In the genomic region with DNA sequence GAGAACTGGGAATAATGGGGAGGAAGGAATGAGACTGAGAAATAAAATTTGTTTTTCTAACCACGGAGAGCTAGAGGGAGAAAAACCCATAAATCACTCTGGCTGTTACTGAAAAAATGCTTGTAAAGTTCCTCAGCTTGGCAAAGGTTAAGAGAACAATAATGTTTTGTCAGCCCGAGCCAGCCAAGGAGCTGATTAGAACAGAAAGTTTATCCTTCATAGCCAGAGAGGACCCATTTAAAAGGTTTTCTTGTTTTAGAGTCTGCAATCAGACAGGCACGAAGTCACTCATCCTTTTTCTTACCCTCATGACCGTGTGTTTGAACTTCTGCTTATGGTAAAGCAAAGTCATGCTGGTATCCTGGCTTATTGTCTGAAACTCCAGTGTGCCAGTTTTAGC, we compare ENCODE assay signal across 20 cellular contexts. TPM values are rescaled to one million over a fixed set of nuclear protein-coding genes. Genes with fewer than 3 reads are reported as not detected.
DNase-seq lines count a peak whose midpoint lies in the region; TF ChIP-seq lines count a peak whose summit lies in the region.
"Had no signal": no experiment of that assay in that cellular context is flagged by ENCODE, and none has a peak within 500 bp of the region (broad histone marks: within the 10 kb centered on the region; RNA-seq: fewer than 3 reads in every experiment).

No MANE protein-coding gene starts in this region.

- H3K9me3 ChIP-seq in OCI-LY3 (ENCODE audit: insufficient read depth, low read length): no peaks in the 10 kb centered on the region
- H3K9me3 ChIP-seq: heart left ventricle, right lobe of liver had no signal

- no peaks in the 10 kb centered on the region for H3K36me3 ChIP-seq in H7 (replicated peaks; ENCODE audit: control insufficient read depth, insufficient read depth, low read length)
- H3K36me3 ChIP-seq in OCI-LY3 (replicated peaks; ENCODE audit: low read depth, low read length): no peaks in the 10 kb centered on the region
- H3K36me3 ChIP-seq: brain microvascular endothelial cell, heart left ventricle, right lobe of liver had no signal

- no peak for TF ChIP-seq CTCF in OCI-LY3 (IDR thresholded peaks at IDR 0.05; ENCODE audit: low read depth, low read length)
- no peak for TF ChIP-seq CTCF in fibroblast of villous mesenchyme (IDR thresholded peaks at IDR 0.05; ENCODE audit: insufficient read depth, low read depth, low read length)
- no peak for TF ChIP-seq CTCF in GM10266 (IDR thresholded peaks at IDR 0.05; ENCODE audit: control insufficient read depth, insufficient read depth, low read depth, missing control alignments)

- H3K36me3 Mint-ChIP-seq in activated naive CD4-positive, alpha-beta T cell treated with anti-CD3 and anti-CD28 coated beads, Interleukin-2, amount 10 ng/mL, durations not matched to agents 7 days and 5 days: no peaks in the 10 kb centered on the region
- H3K36me3 Mint-ChIP-seq: naive B cell had no signal

- H3K4me1 ChIP-seq in OCI-LY3 (ENCODE audit: low read length): no peaks in the 10 kb centered on the region
- H3K4me1 ChIP-seq: heart left ventricle, right lobe of liver had no signal

- H3K27me3 Mint-ChIP-seq in activated naive CD4-positive, alpha-beta T cell treated with anti-CD3 and anti-CD28 coated beads, Interleukin-2, amount 10 ng/mL, durations not matched to agents 7 days and 5 days: no peaks in the 10 kb centered on the region

- H3K4me2 ChIP-seq in OCI-LY3 (ENCODE audit: low read length): no peak overlapping the region

- no peaks in the 10 kb centered on the region for H3K27me3 ChIP-seq in H7 (ENCODE audit: control insufficient read depth, insufficient read depth, low read length)
- 0 out of 2 replicates have a peak, but pooled peaks cover 2% of the 10 kb centered on the region for H3K27me3 ChIP-seq in OCI-LY3 (ENCODE audit: low read depth, low read length)
- H3K27me3 ChIP-seq: brain microvascular endothelial cell, heart left ventricle, right lobe of liver had no signal

- H2AFZ ChIP-seq in OCI-LY3 (ENCODE audit: low read depth, low read length): 0 out of 2 replicates have a peak overlapping the region, but pooled peaks have one; percentile 41

- no peaks in the 10 kb centered on the region for H3K4me1 Mint-ChIP-seq in activated naive CD4-positive, alpha-beta T cell treated with anti-CD3 and anti-CD28 coated beads, Interleukin-2, amount 10 ng/mL, durations not matched to agents 7 days and 5 days
- H3K4me1 Mint-ChIP-seq: activated CD4-positive, alpha-beta memory T cell treated with anti-CD3 and anti-CD28 coated beads, Interleukin-2, amount 10 ng/mL, durations not matched to agents 7 days and 5 days; naive B cell had no signal

- H3K79me2 ChIP-seq in OCI-LY3 (ENCODE audit: low read length): no peaks in the 10 kb centered on the region

- no peak overlapping the region for H3K4me3 Mint-ChIP-seq in activated naive CD4-positive, alpha-beta T cell treated with anti-CD3 and anti-CD28 coated beads, Interleukin-2, amount 10 ng/mL, durations not matched to agents 7 days and 5 days
- H3K4me3 Mint-ChIP-seq: activated CD4-positive, alpha-beta memory T cell treated with anti-CD3 and anti-CD28 coated beads, Interleukin-2, amount 10 ng/mL, durations not matched to agents 7 days and 5 days; CD4-positive, alpha-beta T cell; effector memory CD8-positive, alpha-beta T cell; naive B cell; stimulated activated naive CD8-positive, alpha-beta T cell treated with anti-CD3 and anti-CD28 coated beads, Interleukin-15, Interleukin-2, amounts not matched to agents 100 ng/mL and 50 ng/mL, for 24 hours had no signal

- H3K4me3 ChIP-seq in H7 (ENCODE audit: insufficient read depth, low read depth, low read length) (no peak overlapping the region), OCI-LY3 (ENCODE audit: low read length) (no peak overlapping the region), fibroblast of villous mesenchyme (ENCODE audit: low read depth, low read length) (no peak overlapping the region)
- H3K4me3 ChIP-seq: heart left ventricle, right lobe of liver had no signal

- H3K9me3 Mint-ChIP-seq in activated naive CD4-positive, alpha-beta T cell treated with anti-CD3 and anti-CD28 coated beads, Interleukin-2, amount 10 ng/mL, durations not matched to agents 7 days and 5 days: no peaks in the 10 kb centered on the region
- H3K9me3 Mint-ChIP-seq: activated CD4-positive, alpha-beta memory T cell treated with anti-CD3 and anti-CD28 coated beads, Interleukin-2, amount 10 ng/mL, durations not matched to agents 7 days and 5 days; CD4-positive, alpha-beta T cell; effector memory CD8-positive, alpha-beta T cell had no signal

- H4K20me1 ChIP-seq in OCI-LY3 (ENCODE audit: insufficient read depth, low read length): no peaks in the 10 kb centered on the region

- DNase-seq in H7 (peak; percentile 4), fibroblast of villous mesenchyme (ENCODE audit: low read depth) (peak; percentile 17), stromal cell of bone marrow (ENCODE audit: low read depth) (peak; percentile 11), GM10266 (ENCODE audit: extremely low spot score) (no peak), SKM-1 treated with dmso at 0.1 percent for 144 hours (lab: John Stamatoyannopoulos, UW; ENCODE audit: unreplicated experiment) (no peak)
- DNase-seq in activated naive CD4-positive, alpha-beta T cell treated with anti-CD3 and anti-CD28 coated beads, Interleukin-2, amount 10 ng/mL, durations not matched to agents 7 days and 5 days: no peak
- DNase-seq: activated CD4-positive, alpha-beta memory T cell treated with anti-CD3 and anti-CD28 coated beads, Interleukin-2, amount 10 ng/mL, durations not matched to agents 7 days and 5 days; activated effector memory CD4-positive, alpha-beta T cell treated with Interleukin-2 at 50 U/mL for 16 hours; brain microvascular endothelial cell; CD4-positive, alpha-beta T cell; effector memory CD8-positive, alpha-beta T cell; GF-D8; heart left ventricle; left cardiac atrium; naive B cell; NCI-H510A; right lobe of liver had no signal

- no peak overlapping the region for H3K27ac Mint-ChIP-seq in activated naive CD4-positive, alpha-beta T cell treated with anti-CD3 and anti-CD28 coated beads, Interleukin-2, amount 10 ng/mL, durations not matched to agents 7 days and 5 days
- H3K27ac Mint-ChIP-seq: activated CD4-positive, alpha-beta memory T cell treated with anti-CD3 and anti-CD28 coated beads, Interleukin-2, amount 10 ng/mL, durations not matched to agents 7 days and 5 days; CD4-positive, alpha-beta T cell; effector memory CD8-positive, alpha-beta T cell; naive B cell; stimulated activated naive CD8-positive, alpha-beta T cell treated with anti-CD3 and anti-CD28 coated beads, Interleukin-15, Interleukin-2, amounts not matched to agents 100 ng/mL and 50 ng/mL, for 24 hours had no signal

- H3K27ac ChIP-seq in OCI-LY3 (ENCODE audit: low read length): no peak overlapping the region
- H3K27ac ChIP-seq: brain microvascular endothelial cell, right lobe of liver had no signal

- CTCF ChIA-PET in activated naive CD4-positive, alpha-beta T cell treated with anti-CD3 and anti-CD28 coated beads, Interleukin-2, amount 10 ng/mL, durations not matched to agents 7 days and 5 days (lab: Charles Lee): no interaction called here

- H3K9ac ChIP-seq in OCI-LY3 (ENCODE audit: low read length): no peak overlapping the region

RNA-seq across cellular contexts. Expression of a gene that starts 13.7 kb away (rescaled TPM):
- 1.5 and 1.7 TPM in 2 replicates for total RNA-seq in H7 (2014; rRNA removed; shearing (Covaris generic))
- under 0.01 TPM in 1 of 2 replicates, not detected in the other for total RNA-seq in fibroblast of villous mesenchyme
- total RNA-seq: activated CD4-positive, alpha-beta memory T cell treated with anti-CD3 and anti-CD28 coated beads, Interleukin-2, amount 10 ng/mL, durations not matched to agents 7 days and 5 days; CD4-positive, alpha-beta T cell; right lobe of liver; Right ventricle myocardium inferior had no signal

Comparison
In these comparisons a context has a peak if more than half of its experiments do, and no peak if none do; other contexts are left out.
1. DNase-seq: peak in H7 (single experiment), fibroblast of villous mesenchyme (single experiment) and stromal cell of bone marrow (single experiment); none in activated naive CD4-positive, alpha-beta T cell treated with anti-CD3 and anti-CD28 coated beads, Interleukin-2, amount 10 ng/mL, durations not matched to agents 7 days and 5 days (single experiment), GM10266 (single experiment) and SKM-1 treated with dmso at 0.1 percent for 144 hours (single experiment).